ENCODE assay signal across 8 cellular contexts in the genomic region with DNA sequence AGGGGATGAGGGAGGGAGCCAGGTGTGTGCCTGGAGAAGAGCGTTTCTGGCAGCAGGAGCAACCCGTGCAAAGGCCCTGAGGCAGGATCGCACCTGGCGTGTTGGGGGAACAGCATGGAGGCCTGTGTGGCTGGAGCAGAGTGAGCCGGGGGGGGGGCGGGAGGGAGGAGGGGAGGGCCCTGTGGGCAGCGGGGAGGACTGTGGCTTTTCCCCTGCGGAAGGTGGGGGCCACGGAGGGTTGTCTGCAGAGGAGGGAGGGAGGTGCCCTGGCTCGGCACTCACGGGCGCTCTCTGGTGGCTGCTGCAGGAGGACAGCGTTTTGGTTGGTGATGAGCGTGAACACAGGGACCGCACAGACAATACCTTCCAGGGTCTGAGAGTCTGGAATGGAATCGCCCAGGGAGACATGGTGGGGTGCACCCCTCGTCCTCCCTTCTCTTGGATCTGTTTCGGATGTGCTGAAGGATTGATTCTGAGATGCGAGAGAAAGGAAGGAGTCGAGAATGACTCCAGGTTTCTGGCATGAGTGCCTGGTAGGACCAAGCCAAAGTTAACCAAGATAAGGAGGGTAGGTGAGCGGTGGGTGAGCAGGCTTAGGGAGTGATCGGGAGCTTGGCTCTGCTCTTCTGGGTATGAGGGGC. TPM values are rescaled to one million over a fixed set of nuclear protein-coding genes. Genes with fewer than 3 reads are reported as not detected.
A peak's percentile ranks its signal among the peaks of the same experiment; 100 is the strongest.
DNase-seq lines count a peak whose midpoint lies in the region; ATAC-seq and TF ChIP-seq lines count a peak whose summit lies in the region.

No MANE protein-coding gene starts in this region.

- no peaks in the 10 kb centered on the region for H3K9me3 ChIP-seq in BE2C

- no peaks in the 10 kb centered on the region for H3K27me3 ChIP-seq in BE2C

- 0 out of 2 replicates have a peak, but pooled peaks cover 4% of the 10 kb centered on the region for H3K4me1 ChIP-seq in BE2C

- TF ChIP-seq CTCF in BE2C (IDR thresholded peaks at IDR 0.05; ENCODE audit: low read depth, low read length), result peak; percentile 70

- peak; percentile 74 for DNase-seq in BE2C
- DNase-seq in HK-2 (ENCODE audit: unreplicated experiment), result peak; percentile 63
- DNase-seq in T-helper 22 cell (ENCODE audit: low read depth), result peak; percentile 65
- DNase-seq in amygdala (lab: John Stamatoyannopoulos, UW), result peak in 46 of 56 donors; percentile 9 to 81 (median 54)
- peak; percentile 80 for DNase-seq in left ventricle myocardium superior
- peak; percentile 35 to 57 for DNase-seq in stimulated activated CD4-positive, alpha-beta T cell treated with anti-CD3 and anti-CD28 coated beads, Interleukin-12 subunit alpha, Interleukin-12 subunit beta, amount 100 ng/mL, for 24 hours (ENCODE audit: low read depth in 2 of 2)
- DNase-seq in KG1 (lab: John Stamatoyannopoulos, UW), result no peak

- intact Hi-C loops in left ventricle myocardium superior (cut with micrococcal nuclease), result no loop called here

- H3K4me3 ChIP-seq in BE2C (ENCODE audit: low read depth, low read length), result no peak overlapping the region

- peak; percentile 44 for ATAC-seq in left ventricle myocardium superior
- ATAC-seq in HG02970 (IDR thresholded peaks at IDR 0.05; ENCODE audit: low FRiP score, unreplicated experiment), result no peak

- peaks cover 3% of the 10 kb centered on the region; the same call in 1 of the 2 replicates for H3K36me3 ChIP-seq in BE2C

RNA-seq across cellular contexts. Expression of a gene that starts 6.5 kb away (rescaled TPM):
- polyA plus RNA-seq in BE2C (2012; ENCODE audit: insufficient read depth, insufficient read length, low read depth), result 401 TPM
- 162 TPM for total RNA-seq in left ventricle myocardium superior

RNA-seq across cellular contexts. Expression of a gene that starts 16.4 kb away (rescaled TPM):
- 11.9 TPM for polyA plus RNA-seq in BE2C (2012; ENCODE audit: insufficient read depth, insufficient read length, low read depth)
- 97.0 TPM for total RNA-seq in left ventricle myocardium superior

RNA-seq across cellular contexts. Expression of a gene that starts 32.7 kb away (rescaled TPM):
- polyA plus RNA-seq in BE2C (2012; ENCODE audit: insufficient read depth, insufficient read length, low read depth), result 14.4 TPM
- total RNA-seq in left ventricle myocardium superior, result 11.7 TPM

RNA-seq across cellular contexts. Expression of a gene that starts 48.1 kb away (rescaled TPM):
- 390 TPM for polyA plus RNA-seq in BE2C (2012; ENCODE audit: insufficient read depth, insufficient read length, low read depth)
- 129 TPM for total RNA-seq in left ventricle myocardium superior

RNA-seq across cellular contexts. Expression of a gene that starts 53.6 kb away (rescaled TPM):
- not detected for polyA plus RNA-seq in BE2C (2012; ENCODE audit: insufficient read depth, insufficient read length, low read depth)
- total RNA-seq in left ventricle myocardium superior, result 22.8 TPM
